Comparison of ENCODE assay signal across 19 cellular contexts in genomic region chr22:47354668-47355387, GRCh38.
"Had no signal": no experiment of that assay in that cellular context is flagged by ENCODE, and none has a peak within 500 bp of the region (broad histone marks: within the 10 kb centered on the region; RNA-seq: fewer than 3 reads in every experiment).

No MANE protein-coding gene starts in this region.

- H3K27ac ChIP-seq: left ventricle myocardium inferior, neutrophil, pancreas, thoracic aorta, upper lobe of right lung had no signal

- H3K4me1 ChIP-seq: left ventricle myocardium inferior, pancreas, upper lobe of right lung had no signal

- DNase-seq: activated CD4-positive, alpha-beta memory T cell treated with anti-CD3 and anti-CD28 coated beads, Interleukin-2, amount 10 ng/mL, durations not matched to agents 7 days and 5 days; activated CD4-positive, alpha-beta T cell treated with anti-CD3 and anti-CD28 coated beads, Interleukin-2, amount 10 ng/mL, durations not matched to agents 24 days and 14 days; activated naive CD4-positive, alpha-beta T cell treated with anti-CD3 and anti-CD28 coated beads, Interleukin-2, amount 10 ng/mL, durations not matched to agents 7 days and 5 days; activated T-cell treated with anti-CD3 and anti-CD28 coated beads, Interleukin-2, amount 50 U/mL, for 24 hours; amygdala; effector CD8-positive, alpha-beta T cell; foreskin melanocyte; left ventricle myocardium inferior; mammary epithelial cell; midbrain; stimulated activated CD4-positive, alpha-beta T cell treated with anti-CD3 and anti-CD28 coated beads, Interleukin-2, amount 100 ng/mL, for 48 hours; stimulated activated CD8-positive, alpha-beta memory T cell treated with anti-CD3 and anti-CD28 coated beads, Interleukin-4, amount 100 ng/mL, for 48 hours; stimulated activated naive B cell treated with anti-CD40 and anti-IgM and Interleukin-4, amounts not matched to agents 10 μg/mL and 1 μg/mL and 100 μg/mL, for 72 hours; upper lobe of right lung had no signal

- H3K27ac Mint-ChIP-seq: activated CD4-positive, alpha-beta memory T cell treated with anti-CD3 and anti-CD28 coated beads, Interleukin-2, amount 10 ng/mL, durations not matched to agents 7 days and 5 days; activated CD4-positive, alpha-beta T cell treated with anti-CD3 and anti-CD28 coated beads, Interleukin-2, amount 10 ng/mL, durations not matched to agents 24 days and 14 days; activated naive CD4-positive, alpha-beta T cell treated with anti-CD3 and anti-CD28 coated beads, Interleukin-2, amount 10 ng/mL, durations not matched to agents 7 days and 5 days; activated T-cell treated with anti-CD3 and anti-CD28 coated beads, Interleukin-2, amount 50 U/mL, for 24 hours; dendritic cell treated with granulocyte-macrophage colony-stimulating factor and Interleukin-4, amounts not matched to agents 40 ng/mL and 50 ng/mL, for 4 days; nephron; stimulated activated naive B cell treated with anti-CD40 and anti-IgM and Interleukin-4, amounts not matched to agents 10 μg/mL and 1 μg/mL and 100 μg/mL, for 72 hours had no signal

- H3K9me3 ChIP-seq: neutrophil, pancreas, thoracic aorta, upper lobe of right lung had no signal

- H3K4me1 Mint-ChIP-seq: activated CD4-positive, alpha-beta memory T cell treated with anti-CD3 and anti-CD28 coated beads, Interleukin-2, amount 10 ng/mL, durations not matched to agents 7 days and 5 days; activated CD4-positive, alpha-beta T cell treated with anti-CD3 and anti-CD28 coated beads, Interleukin-2, amount 10 ng/mL, durations not matched to agents 24 days and 14 days; activated naive CD4-positive, alpha-beta T cell treated with anti-CD3 and anti-CD28 coated beads, Interleukin-2, amount 10 ng/mL, durations not matched to agents 7 days and 5 days; nephron; stimulated activated naive B cell treated with anti-CD40 and anti-IgM and Interleukin-4, amounts not matched to agents 10 μg/mL and 1 μg/mL and 100 μg/mL, for 72 hours had no signal

- H3K4me3 Mint-ChIP-seq: activated CD4-positive, alpha-beta memory T cell treated with anti-CD3 and anti-CD28 coated beads, Interleukin-2, amount 10 ng/mL, durations not matched to agents 7 days and 5 days; activated CD4-positive, alpha-beta T cell treated with anti-CD3 and anti-CD28 coated beads, Interleukin-2, amount 10 ng/mL, durations not matched to agents 24 days and 14 days; activated naive CD4-positive, alpha-beta T cell treated with anti-CD3 and anti-CD28 coated beads, Interleukin-2, amount 10 ng/mL, durations not matched to agents 7 days and 5 days; activated T-cell treated with anti-CD3 and anti-CD28 coated beads, Interleukin-2, amount 50 U/mL, for 24 hours; dendritic cell treated with granulocyte-macrophage colony-stimulating factor and Interleukin-4, amounts not matched to agents 40 ng/mL and 50 ng/mL, for 4 days; nephron; stimulated activated naive B cell treated with anti-CD40 and anti-IgM and Interleukin-4, amounts not matched to agents 10 μg/mL and 1 μg/mL and 100 μg/mL, for 72 hours had no signal

- H3K9me3 Mint-ChIP-seq: activated CD4-positive, alpha-beta memory T cell treated with anti-CD3 and anti-CD28 coated beads, Interleukin-2, amount 10 ng/mL, durations not matched to agents 7 days and 5 days; activated CD4-positive, alpha-beta T cell treated with anti-CD3 and anti-CD28 coated beads, Interleukin-2, amount 10 ng/mL, durations not matched to agents 24 days and 14 days; activated T-cell treated with anti-CD3 and anti-CD28 coated beads, Interleukin-2, amount 50 U/mL, for 24 hours had no signal

- H3K4me3 ChIP-seq: left ventricle myocardium inferior, pancreas, thoracic aorta, upper lobe of right lung had no signal

- H3K36me3 Mint-ChIP-seq: activated naive CD4-positive, alpha-beta T cell treated with anti-CD3 and anti-CD28 coated beads, Interleukin-2, amount 10 ng/mL, durations not matched to agents 7 days and 5 days had no signal

- H3K27me3 Mint-ChIP-seq: activated CD4-positive, alpha-beta memory T cell treated with anti-CD3 and anti-CD28 coated beads, Interleukin-2, amount 10 ng/mL, durations not matched to agents 7 days and 5 days; activated CD4-positive, alpha-beta T cell treated with anti-CD3 and anti-CD28 coated beads, Interleukin-2, amount 10 ng/mL, durations not matched to agents 24 days and 14 days; activated naive CD4-positive, alpha-beta T cell treated with anti-CD3 and anti-CD28 coated beads, Interleukin-2, amount 10 ng/mL, durations not matched to agents 7 days and 5 days; activated T-cell treated with anti-CD3 and anti-CD28 coated beads, Interleukin-2, amount 50 U/mL, for 24 hours; dendritic cell treated with granulocyte-macrophage colony-stimulating factor and Interleukin-4, amounts not matched to agents 40 ng/mL and 50 ng/mL, for 4 days had no signal

- H3K27me3 ChIP-seq: neutrophil, pancreas, upper lobe of right lung had no signal

- H3K36me3 ChIP-seq: left ventricle myocardium inferior, neutrophil, pancreas, thoracic aorta, upper lobe of right lung had no signal
